Comparison of ENCODE assay signal across 29 cellular contexts in genomic region chr6:4032475-4032874, GRCh38. TPM values are rescaled to one million over a fixed set of nuclear protein-coding genes. Genes with fewer than 3 reads are reported as not detected.
A peak's percentile ranks its signal among the peaks of the same experiment; 100 is the strongest.
DNase-seq lines count a peak whose midpoint lies in the region; ATAC-seq and TF ChIP-seq lines count a peak whose summit lies in the region.
"Had no signal": no experiment of that assay in that cellular context is flagged by ENCODE, and none has a peak within 500 bp of the region (broad histone marks: within the 10 kb centered on the region; RNA-seq: fewer than 3 reads in every experiment).

No MANE protein-coding gene starts in this region.

- peaks cover 15% of the 10 kb centered on the region for H3K36me3 Mint-ChIP-seq in activated naive CD8-positive, alpha-beta T cell
- peaks cover 57% of the 10 kb centered on the region for H3K36me3 Mint-ChIP-seq in activated naive CD8-positive, alpha-beta T cell treated with anti-CD3 and anti-CD28 coated beads for 36 hours

- H3K27ac Mint-ChIP-seq in activated naive CD8-positive, alpha-beta T cell: peak overlapping the region; percentile 35
- H3K27ac Mint-ChIP-seq in activated naive CD8-positive, alpha-beta T cell treated with anti-CD3 and anti-CD28 coated beads for 36 hours: no peak overlapping the region
- H3K27ac Mint-ChIP-seq: HFFc6 had no signal

- DNase-seq in activated naive CD8-positive, alpha-beta T cell treated with anti-CD3 and anti-CD28 coated beads for 36 hours: no peak
- DNase-seq in NCI-H82 (lab: John Stamatoyannopoulos, UW): peak; percentile 55
- no peak for DNase-seq in hepatocyte (ENCODE audit: low spot score)
- no peak for DNase-seq in smooth muscle cell (lab: John Stamatoyannopoulos, UW; ENCODE audit: unreplicated experiment)
- no peak for DNase-seq in posterior vena cava (ENCODE audit: low spot score)
- no peak for DNase-seq in AG08395 (ENCODE audit: low spot score)
- DNase-seq: body of pancreas, Calu3, cerebellar nuclear complex, dorsolateral prefrontal cortex, HFFc6, naive B cell, NCI-H2029 treated with DMSO at 0.1 percent for 48 hours, NCI-H226, pancreas, SIG-M5, spleen, substantia nigra, T-helper 9 cell, upper lobe of right lung had no signal

- TF ChIP-seq CTCF in hepatocyte (IDR thresholded peaks at IDR 0.05; ENCODE audit: poor library complexity): no peak
- TF ChIP-seq CTCF in smooth muscle cell (IDR thresholded peaks at IDR 0.05; ENCODE audit: borderline replicate concordance, insufficient read depth, poor library complexity, severe bottlenecking): no peak

- H2AFZ ChIP-seq in hepatocyte (no peak overlapping the region), smooth muscle cell (ENCODE audit: low read depth) (no peak overlapping the region)

- WGBS in hepatocyte (ENCODE audit: low lambda C conversion rate, missing lambda C conversion rate): 70% methylated on average over 9 of the region's 9 CpGs
- 74% methylated on average over 9 of the region's 9 CpGs for WGBS in smooth muscle cell (ENCODE audit: low lambda C conversion rate)

- ATAC-seq in GM18517 (IDR thresholded peaks at IDR 0.05; ENCODE audit: unreplicated experiment): no peak
- ATAC-seq: body of pancreas, left lobe of liver, pancreas, upper lobe of right lung had no signal

- intact Hi-C loops in posterior vena cava (cut with DNase I): no loop called here

- no peaks in the 10 kb centered on the region for H3K9me3 Mint-ChIP-seq in activated naive CD8-positive, alpha-beta T cell (ENCODE audit: low read depth)
- peaks cover 2% of the 10 kb centered on the region for H3K9me3 Mint-ChIP-seq in activated naive CD8-positive, alpha-beta T cell treated with anti-CD3 and anti-CD28 coated beads for 36 hours
- H3K9me3 Mint-ChIP-seq: HFFc6 had no signal

- H3K4me1 ChIP-seq in hepatocyte (ENCODE audit: insufficient read depth) (no peaks in the 10 kb centered on the region), smooth muscle cell (ENCODE audit: low read depth) (no peaks in the 10 kb centered on the region)

- H3K27ac ChIP-seq in hepatocyte (no peak overlapping the region), smooth muscle cell (ENCODE audit: low read depth) (peak overlapping the region; percentile 5)
- H3K27ac ChIP-seq: body of pancreas, dorsolateral prefrontal cortex, pancreas, right atrium auricular region, spleen, upper lobe of right lung, VCaP had no signal

- H3K4me1 Mint-ChIP-seq in activated naive CD8-positive, alpha-beta T cell (ENCODE audit: low read depth): peaks cover 85% of the 10 kb centered on the region
- peaks cover 68% of the 10 kb centered on the region for H3K4me1 Mint-ChIP-seq in activated naive CD8-positive, alpha-beta T cell treated with anti-CD3 and anti-CD28 coated beads for 36 hours

- H3K36me3 ChIP-seq in hepatocyte (replicated peaks; ENCODE audit: insufficient read depth, low read depth): no peaks in the 10 kb centered on the region
- H3K36me3 ChIP-seq in smooth muscle cell (ENCODE audit: low read depth): peaks cover 20% of the 10 kb centered on the region

- no peak overlapping the region for H3K9ac ChIP-seq in smooth muscle cell (ENCODE audit: low read depth)
- H3K9ac ChIP-seq: BLaER1 treated with 17β-estradiol and CSF1 and Interleukin-3, amounts not matched to agents 10 nM and 100 nM had no signal

- H3K4me3 ChIP-seq in hepatocyte (no peak overlapping the region), smooth muscle cell (no peak overlapping the region)
- H3K4me3 ChIP-seq: BLaER1 treated with 17β-estradiol and CSF1 and Interleukin-3, amounts not matched to agents 10 nM and 100 nM; body of pancreas; pancreas; right atrium auricular region; spleen; upper lobe of right lung had no signal

- H4K20me1 ChIP-seq in hepatocyte (ENCODE audit: insufficient read depth, poor library complexity, severe bottlenecking): peaks cover 70% of the 10 kb centered on the region
- peaks cover 93% of the 10 kb centered on the region for H4K20me1 ChIP-seq in smooth muscle cell (ENCODE audit: low read depth)

- peak overlapping the region; percentile 21 for H3K4me2 ChIP-seq in hepatocyte
- H3K4me2 ChIP-seq in smooth muscle cell: no peak overlapping the region

- H3K9me2 ChIP-seq in hepatocyte (replicated peaks; ENCODE audit: insufficient read depth): no peaks in the 10 kb centered on the region

- H3K4me3 Mint-ChIP-seq in activated naive CD8-positive, alpha-beta T cell: peak overlapping the region; percentile 0
- H3K4me3 Mint-ChIP-seq in activated naive CD8-positive, alpha-beta T cell treated with anti-CD3 and anti-CD28 coated beads for 36 hours: no peak overlapping the region
- H3K4me3 Mint-ChIP-seq: HFFc6, naive B cell had no signal

- H3F3A ChIP-seq in smooth muscle cell (ENCODE audit: low read depth): no peaks in the 10 kb centered on the region

- no peaks in the 10 kb centered on the region for H3K9me3 ChIP-seq in hepatocyte (ENCODE audit: low read depth)
- no peaks in the 10 kb centered on the region for H3K9me3 ChIP-seq in smooth muscle cell (replicated peaks; ENCODE audit: low read depth)
- H3K9me3 ChIP-seq: BLaER1 treated with 17β-estradiol and CSF1 and Interleukin-3, amounts not matched to agents 10 nM and 100 nM; body of pancreas; pancreas; right atrium auricular region; spleen; upper lobe of right lung had no signal

- H3K27me3 Mint-ChIP-seq in activated naive CD8-positive, alpha-beta T cell: no peaks in the 10 kb centered on the region
- no peaks in the 10 kb centered on the region for H3K27me3 Mint-ChIP-seq in activated naive CD8-positive, alpha-beta T cell treated with anti-CD3 and anti-CD28 coated beads for 36 hours
- H3K27me3 Mint-ChIP-seq: naive B cell had no signal

- peaks cover 100% of the 10 kb centered on the region for H3K79me2 ChIP-seq in hepatocyte
- peaks cover 100% of the 10 kb centered on the region for H3K79me2 ChIP-seq in smooth muscle cell (ENCODE audit: low read depth)

- H3K27me3 ChIP-seq in hepatocyte: no peaks in the 10 kb centered on the region
- H3K27me3 ChIP-seq in smooth muscle cell (ENCODE audit: low read depth): no peaks in the 10 kb centered on the region
- H3K27me3 ChIP-seq: BLaER1 treated with 17β-estradiol and CSF1 and Interleukin-3, amounts not matched to agents 10 nM and 100 nM; body of pancreas; dorsolateral prefrontal cortex; pancreas; right atrium auricular region; spleen; upper lobe of right lung had no signal

RNA-seq across cellular contexts. Expression of gene FAM217A, which starts 46.5 kb away (rescaled TPM):
- total RNA-seq in activated naive CD8-positive, alpha-beta T cell treated with anti-CD3 and anti-CD28 coated beads for 36 hours: not detected
- total RNA-seq in hepatocyte: not detected in 2 replicates
- polyA plus RNA-seq in hepatocyte: not detected in 2 replicates
- not detected in 2 replicates for total RNA-seq in smooth muscle cell
- not detected in 2 replicates for polyA plus RNA-seq in smooth muscle cell
- total RNA-seq in posterior vena cava: not detected
- total RNA-seq: body of pancreas, Calu3, Daoy, endothelial cell of umbilical vein, HFFc6, left lobe of liver, right atrium auricular region, spleen, upper lobe of right lung had no signal
- polyA plus RNA-seq: AG04450, endothelial cell of umbilical vein, spleen had no signal
